Comparison of ENCODE assay signal across 22 cellular contexts in the genomic region with DNA sequence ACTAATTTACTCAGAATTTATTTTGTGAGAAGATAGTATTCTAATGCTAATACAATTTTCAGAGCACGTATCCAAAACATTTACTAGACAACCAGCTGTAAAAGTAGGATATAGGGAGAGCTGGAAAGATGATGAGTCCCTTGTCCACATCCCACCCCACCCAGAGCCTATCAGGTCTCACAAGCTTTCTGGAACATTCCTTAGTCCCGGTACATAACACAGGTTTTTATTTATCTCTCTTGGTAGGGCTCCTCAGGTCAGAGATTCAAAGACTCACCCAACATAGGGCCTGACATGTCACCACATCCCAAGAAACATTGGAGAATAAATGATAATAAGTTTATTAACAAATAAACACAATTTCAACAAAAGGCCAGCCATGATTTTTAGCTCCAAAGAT.
"Had no signal": no experiment of that assay in that cellular context is flagged by ENCODE, and none has a peak within 500 bp of the region (broad histone marks: within the 10 kb centered on the region; RNA-seq: fewer than 3 reads in every experiment).

No MANE protein-coding gene starts in this region.

- H3K36me3 Mint-ChIP-seq: activated naive CD4-positive, alpha-beta T cell treated with anti-CD3 and anti-CD28 coated beads, Interleukin-2, amount 10 ng/mL, durations not matched to agents 7 days and 5 days; natural killer cell treated with Interleukin-12 subunit alpha and Interleukin-12 subunit beta and Interleukin-15 and Interleukin-18, amount 100 ng/mL, for 72 hours; stimulated activated memory B cell treated with anti-CD40 and anti-IgM and Interleukin-4, amounts not matched to agents 10 μg/mL and 1 μg/mL and 100 μg/mL, for 72 hours; type B pancreatic cell had no signal

- H3K27ac ChIP-seq: cardiac muscle cell, esophagus squamous epithelium, gastrocnemius medialis, neutrophil, stomach had no signal

- H3K4me3 ChIP-seq: cardiac muscle cell, esophagus squamous epithelium, gastrocnemius medialis, lung, smooth muscle cell, stomach had no signal

- H3K4me2 ChIP-seq: smooth muscle cell had no signal

- H3K4me1 ChIP-seq: gastrocnemius medialis had no signal

- DNase-seq: activated B cell treated with CpG ODN at 0.5 μM for 24 hours; activated CD4-positive, alpha-beta T cell treated with anti-CD3 and anti-CD28 coated beads for 36 hours; activated CD4-positive, alpha-beta T cell treated with anti-CD3 and anti-CD28 coated beads, Interleukin-2, amount 50 U/mL, for 48 hours; activated effector memory CD4-positive, alpha-beta T cell treated with Interleukin-2 at 50 U/mL for 16 hours; activated naive CD4-positive, alpha-beta T cell treated with anti-CD3 and anti-CD28 coated beads, Interleukin-2, amount 10 ng/mL, durations not matched to agents 7 days and 5 days; activated T-cell treated with anti-CD3 and anti-CD28 coated beads, Interleukin-2, amount 50 U/mL, for 72 hours; cortex of kidney; endodermal cell; esophagus squamous epithelium; gastrocnemius medialis; head of caudate nucleus; stimulated activated CD4-positive, alpha-beta T cell treated with anti-CD3 and anti-CD28 coated beads, Interleukin-15, amount 100 ng/mL, for 24 hours; stomach; T-helper 1 cell; T-helper 9 cell had no signal

- H3K9me3 Mint-ChIP-seq: activated T-cell treated with anti-CD3 and anti-CD28 coated beads, Interleukin-2, amount 50 U/mL, for 72 hours; natural killer cell treated with Interleukin-12 subunit alpha and Interleukin-12 subunit beta and Interleukin-15 and Interleukin-18, amount 100 ng/mL, for 72 hours; stimulated activated memory B cell treated with anti-CD40 and anti-IgM and Interleukin-4, amounts not matched to agents 10 μg/mL and 1 μg/mL and 100 μg/mL, for 72 hours had no signal

- ATAC-seq: activated CD4-positive, alpha-beta T cell treated with anti-CD3 and anti-CD28 coated beads for 36 hours; activated T-cell treated with anti-CD3 and anti-CD28 coated beads, Interleukin-2, amount 50 U/mL, for 72 hours; gastrocnemius medialis; natural killer cell treated with Interleukin-12 subunit alpha and Interleukin-12 subunit beta and Interleukin-15 and Interleukin-18, amount 100 ng/mL, for 72 hours; stimulated activated memory B cell treated with anti-CD40 and anti-IgM and Interleukin-4, amounts not matched to agents 10 μg/mL and 1 μg/mL and 100 μg/mL, for 72 hours had no signal

- H3K4me1 Mint-ChIP-seq: activated CD4-positive, alpha-beta T cell treated with anti-CD3 and anti-CD28 coated beads for 36 hours; activated naive CD4-positive, alpha-beta T cell treated with anti-CD3 and anti-CD28 coated beads, Interleukin-2, amount 10 ng/mL, durations not matched to agents 7 days and 5 days had no signal

- H3K27ac Mint-ChIP-seq: activated B cell treated with CpG ODN at 0.5 μM for 24 hours; activated CD4-positive, alpha-beta T cell treated with anti-CD3 and anti-CD28 coated beads for 36 hours; activated naive CD4-positive, alpha-beta T cell treated with anti-CD3 and anti-CD28 coated beads, Interleukin-2, amount 10 ng/mL, durations not matched to agents 7 days and 5 days; activated T-cell treated with anti-CD3 and anti-CD28 coated beads, Interleukin-2, amount 50 U/mL, for 72 hours; endodermal cell; natural killer cell treated with Interleukin-12 subunit alpha and Interleukin-12 subunit beta and Interleukin-15 and Interleukin-18, amount 100 ng/mL, for 72 hours had no signal

- H3K27me3 ChIP-seq: cardiac muscle cell, esophagus squamous epithelium, gastrocnemius medialis, stomach had no signal

- H3K36me3 ChIP-seq: cardiac muscle cell, esophagus squamous epithelium, gastrocnemius medialis, neutrophil, stomach had no signal

- H3K27me3 Mint-ChIP-seq: type B pancreatic cell had no signal

- H3K9me3 ChIP-seq: esophagus squamous epithelium, gastrocnemius medialis, neutrophil had no signal

- H3K4me3 Mint-ChIP-seq: activated B cell treated with CpG ODN at 0.5 μM for 24 hours; activated CD4-positive, alpha-beta T cell treated with anti-CD3 and anti-CD28 coated beads for 36 hours; activated naive CD4-positive, alpha-beta T cell treated with anti-CD3 and anti-CD28 coated beads, Interleukin-2, amount 10 ng/mL, durations not matched to agents 7 days and 5 days; activated T-cell treated with anti-CD3 and anti-CD28 coated beads, Interleukin-2, amount 50 U/mL, for 72 hours; endodermal cell; natural killer cell treated with Interleukin-12 subunit alpha and Interleukin-12 subunit beta and Interleukin-15 and Interleukin-18, amount 100 ng/mL, for 72 hours; stimulated activated memory B cell treated with anti-CD40 and anti-IgM and Interleukin-4, amounts not matched to agents 10 μg/mL and 1 μg/mL and 100 μg/mL, for 72 hours; type B pancreatic cell had no signal
